In the genomic region with DNA sequence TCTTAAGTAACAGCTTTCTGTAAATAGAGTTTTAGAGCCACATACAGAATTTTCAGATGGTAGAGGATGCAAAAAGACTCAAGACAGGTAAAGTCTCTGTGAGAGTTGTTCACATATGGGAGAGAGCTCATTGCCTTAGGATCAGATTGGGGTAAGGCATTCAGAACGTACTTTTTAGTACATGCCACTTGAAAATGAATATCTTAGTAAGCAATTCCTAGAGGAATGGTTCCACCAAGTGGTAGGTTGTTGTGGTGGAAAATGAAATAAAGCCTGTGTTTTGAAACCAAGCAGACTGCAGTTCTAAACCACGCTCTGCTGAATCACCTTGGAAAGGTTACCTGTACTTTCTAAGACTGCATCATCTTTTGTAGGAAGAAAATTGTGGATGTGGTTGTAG, we compare ENCODE assay signal across 2 cellular contexts.
TF ChIP-seq lines count a peak whose summit lies in the region.

No MANE protein-coding gene starts in this region.

TF ChIP-seq in Ishikawa, 13 proteins besides CTCF, POLR2A, EP300 and RAD21 (continued from another document):
- TF ChIP-seq, protein P1, sequence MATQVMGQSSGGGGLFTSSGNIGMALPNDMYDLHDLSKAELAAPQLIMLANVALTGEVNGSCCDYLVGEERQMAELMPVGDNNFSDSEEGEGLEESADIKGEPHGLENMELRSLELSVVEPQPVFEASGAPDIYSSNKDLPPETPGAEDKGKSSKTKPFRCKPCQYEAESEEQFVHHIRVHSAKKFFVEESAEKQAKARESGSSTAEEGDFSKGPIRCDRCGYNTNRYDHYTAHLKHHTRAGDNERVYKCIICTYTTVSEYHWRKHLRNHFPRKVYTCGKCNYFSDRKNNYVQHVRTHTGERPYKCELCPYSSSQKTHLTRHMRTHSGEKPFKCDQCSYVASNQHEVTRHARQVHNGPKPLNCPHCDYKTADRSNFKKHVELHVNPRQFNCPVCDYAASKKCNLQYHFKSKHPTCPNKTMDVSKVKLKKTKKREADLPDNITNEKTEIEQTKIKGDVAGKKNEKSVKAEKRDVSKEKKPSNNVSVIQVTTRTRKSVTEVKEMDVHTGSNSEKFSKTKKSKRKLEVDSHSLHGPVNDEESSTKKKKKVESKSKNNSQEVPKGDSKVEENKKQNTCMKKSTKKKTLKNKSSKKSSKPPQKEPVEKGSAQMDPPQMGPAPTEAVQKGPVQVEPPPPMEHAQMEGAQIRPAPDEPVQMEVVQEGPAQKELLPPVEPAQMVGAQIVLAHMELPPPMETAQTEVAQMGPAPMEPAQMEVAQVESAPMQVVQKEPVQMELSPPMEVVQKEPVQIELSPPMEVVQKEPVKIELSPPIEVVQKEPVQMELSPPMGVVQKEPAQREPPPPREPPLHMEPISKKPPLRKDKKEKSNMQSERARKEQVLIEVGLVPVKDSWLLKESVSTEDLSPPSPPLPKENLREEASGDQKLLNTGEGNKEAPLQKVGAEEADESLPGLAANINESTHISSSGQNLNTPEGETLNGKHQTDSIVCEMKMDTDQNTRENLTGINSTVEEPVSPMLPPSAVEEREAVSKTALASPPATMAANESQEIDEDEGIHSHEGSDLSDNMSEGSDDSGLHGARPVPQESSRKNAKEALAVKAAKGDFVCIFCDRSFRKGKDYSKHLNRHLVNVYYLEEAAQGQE (IDR thresholded peaks at IDR 0.05; ENCODE audit: low read depth): no peak

TF ChIP-seq in liver, 16 proteins besides CTCF, POLR2A, EP300 and RAD21 (continued from another document):
- no peak for TF ChIP-seq GABPA (IDR thresholded peaks at IDR 0.05 in 1 of 2, conservative IDR thresholded peaks at IDR 0.05 in 1 of 2)
- TF ChIP-seq FOXA1 (IDR thresholded peaks at IDR 0.05): no peak
TF ChIP-seq in liver: peak in this region for 0.
